In the genomic region with DNA sequence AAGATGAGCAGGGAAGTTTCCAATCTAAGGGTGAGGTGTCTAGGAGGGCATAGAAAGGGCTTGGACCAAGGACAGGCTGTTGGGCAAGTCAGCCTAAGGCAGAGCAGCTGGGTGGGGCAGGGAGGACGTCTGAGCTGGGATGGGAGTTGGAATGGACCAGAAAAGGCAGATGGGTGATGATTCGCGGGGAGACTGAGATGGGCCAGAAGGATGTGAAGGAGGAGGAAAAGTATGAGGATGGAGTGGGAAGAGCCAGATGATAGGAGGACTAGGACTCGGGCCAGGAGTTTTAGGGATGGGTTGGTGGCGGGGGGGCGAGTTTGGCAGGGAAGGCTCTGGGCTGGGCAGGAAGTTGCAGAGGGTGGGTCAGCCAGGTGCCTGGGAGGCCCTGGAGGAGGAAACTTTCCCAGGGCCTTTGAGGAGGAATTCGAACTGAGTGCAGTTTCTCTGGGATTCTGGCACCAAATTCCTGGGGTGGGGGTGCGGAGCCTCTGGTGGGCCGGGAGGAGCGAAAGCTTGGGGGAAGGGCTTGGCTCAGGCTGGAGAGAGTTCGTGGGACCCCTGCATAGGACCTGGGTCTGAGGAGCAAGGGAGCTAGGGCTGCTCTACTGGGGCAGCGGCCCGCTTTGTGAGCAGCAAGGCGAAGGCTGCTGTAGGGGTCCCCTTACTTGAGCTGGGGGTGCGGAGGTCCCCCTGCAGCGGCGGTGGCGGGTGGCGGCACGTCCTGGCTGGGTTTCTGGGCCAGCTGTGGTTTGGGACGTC, we compare ENCODE assay signal across 8 cellular contexts. TPM values are rescaled to one million over a fixed set of nuclear protein-coding genes. Genes with fewer than 3 reads are reported as not detected.
DNase-seq lines count a peak whose midpoint lies in the region; ATAC-seq and TF ChIP-seq lines count a peak whose summit lies in the region.

No MANE protein-coding gene starts in this region.

- no peaks in the 10 kb centered on the region for H3K27me3 ChIP-seq in GM23248 (replicated peaks; ENCODE audit: insufficient read depth)

- ATAC-seq in sciatic nerve (peak; percentile 80), HG03439 (IDR thresholded peaks at IDR 0.05; ENCODE audit: unreplicated experiment) (no peak), GM19035 (IDR thresholded peaks at IDR 0.05; ENCODE audit: unreplicated experiment) (no peak)

- H3K4me3 ChIP-seq in GM23248 (no peak overlapping the region; the same call in 1 of the 2 replicates), iPS-11a (ENCODE audit: low read depth, low read length) (peak overlapping the region; percentile 50)

- peak; percentile 66 for DNase-seq in GM23248
- peak; percentile 60 for DNase-seq in amniotic epithelial cell (ENCODE audit: low read depth)
- peak; percentile 74 for DNase-seq in sciatic nerve (ENCODE audit: low spot score)
- DNase-seq in AML-193 (lab: John Stamatoyannopoulos, UW) = no peak
- DNase-seq in GM13977 (ENCODE audit: low spot score) = no peak

- in situ Hi-C loops in GM23248 (cut with MboI) (no loop called here), GM13977 (cut with MboI; ENCODE audit: low pct_unique_long_range_greater_than_20kb, low sequenced_read_pairs, unreplicated experiment) (no loop called here)

- no peaks in the 10 kb centered on the region for H3K79me2 ChIP-seq in GM23248 (ENCODE audit: insufficient read depth)

- H4K20me1 ChIP-seq in GM23248 (ENCODE audit: insufficient read depth) = no peaks in the 10 kb centered on the region

- H3K4me2 ChIP-seq in GM23248 (ENCODE audit: unreplicated experiment) = no peak overlapping the region

- no peaks in the 10 kb centered on the region for H3K36me3 ChIP-seq in GM23248 (ENCODE audit: low read depth)

- no peaks in the 10 kb centered on the region for H3K9me3 ChIP-seq in GM23248 (ENCODE audit: low read depth)

- H3F3A ChIP-seq in GM23248 (ENCODE audit: insufficient read depth) = no peaks in the 10 kb centered on the region

- TF ChIP-seq CTCF in GM13977 (IDR thresholded peaks at IDR 0.05; ENCODE audit: extremely low read depth, insufficient read depth, missing control alignments) = no peak

- H2AFZ ChIP-seq in GM23248 = no peak overlapping the region

- no peaks in the 10 kb centered on the region for H3K9me2 ChIP-seq in GM23248 (ENCODE audit: insufficient read depth)

- WGBS in GM23248 (ENCODE audit: low coverage in 1 of 2, low lambda C conversion rate in 2 of 2, missing lambda C conversion rate in 2 of 2), 2 experiments = 8 to 20% methylated on average over 6 to 18 of the region's 21 CpGs

- peak overlapping the region; percentile 31; the same call in 1 of the 2 replicates for H3K9ac ChIP-seq in GM23248

- H3K4me1 ChIP-seq in GM23248 (ENCODE audit: insufficient read depth) = peaks cover 4% of the 10 kb centered on the region; the same call in 1 of the 2 replicates

- intact Hi-C loops in sciatic nerve (cut with DNase I) = no loop called here

- H3K27ac ChIP-seq in GM23248 = peak overlapping the region; percentile 33; the same call in 1 of the 2 replicates

RNA-seq across cellular contexts. Expression of gene TIMP1, which starts 8.7 kb away (rescaled TPM):
- 2,871 and 4,277 TPM in 2 replicates for total RNA-seq in GM23248 (2014; rRNA removed; shearing (Covaris generic))
- polyA plus RNA-seq in GM23248 (2016; fragmentation: Nextera tagmentation; extraction: Ambion mirVana) = 13,908 and 14,059 TPM in 2 replicates
- 288 TPM for total RNA-seq in sciatic nerve

RNA-seq across cellular contexts. Expression of gene ARAF, which starts 12.5 kb away (rescaled TPM):
- total RNA-seq in GM23248 (2014; rRNA removed; shearing (Covaris generic)) = 21.4 and 32.0 TPM in 2 replicates
- 74.8 and 78.0 TPM in 2 replicates for polyA plus RNA-seq in GM23248 (2016; fragmentation: Nextera tagmentation; extraction: Ambion mirVana)
- 60.5 TPM for total RNA-seq in sciatic nerve

RNA-seq across cellular contexts. Expression of gene SYN1, which starts 46.1 kb away (rescaled TPM):
- not detected in 2 replicates for total RNA-seq in GM23248 (2014; rRNA removed; shearing (Covaris generic))
- 0.32 and 0.34 TPM in 2 replicates for polyA plus RNA-seq in GM23248 (2016; fragmentation: Nextera tagmentation; extraction: Ambion mirVana)
- total RNA-seq in sciatic nerve = 2.9 TPM

RNA-seq across cellular contexts. Expression of gene CFP, which starts 56.2 kb away (rescaled TPM):
- total RNA-seq in GM23248 (2014; rRNA removed; shearing (Covaris generic)) = 1.4 TPM in 1 of 2 replicates, not detected in the other
- polyA plus RNA-seq in GM23248 (2016; fragmentation: Nextera tagmentation; extraction: Ambion mirVana) = 0.15 TPM in 1 of 2 replicates, not detected in the other
- 7.3 TPM for total RNA-seq in sciatic nerve

Comparison
In these comparisons a context has a peak if more than half of its experiments do, and no peak if none do; other contexts are left out.
1. DNase-seq: peak in GM23248 (single experiment), amniotic epithelial cell (single experiment) and sciatic nerve (single experiment); none in AML-193 (0 of 2) and GM13977 (single experiment).